Comparison of ENCODE assay signal across 17 cellular contexts in the genomic region with DNA sequence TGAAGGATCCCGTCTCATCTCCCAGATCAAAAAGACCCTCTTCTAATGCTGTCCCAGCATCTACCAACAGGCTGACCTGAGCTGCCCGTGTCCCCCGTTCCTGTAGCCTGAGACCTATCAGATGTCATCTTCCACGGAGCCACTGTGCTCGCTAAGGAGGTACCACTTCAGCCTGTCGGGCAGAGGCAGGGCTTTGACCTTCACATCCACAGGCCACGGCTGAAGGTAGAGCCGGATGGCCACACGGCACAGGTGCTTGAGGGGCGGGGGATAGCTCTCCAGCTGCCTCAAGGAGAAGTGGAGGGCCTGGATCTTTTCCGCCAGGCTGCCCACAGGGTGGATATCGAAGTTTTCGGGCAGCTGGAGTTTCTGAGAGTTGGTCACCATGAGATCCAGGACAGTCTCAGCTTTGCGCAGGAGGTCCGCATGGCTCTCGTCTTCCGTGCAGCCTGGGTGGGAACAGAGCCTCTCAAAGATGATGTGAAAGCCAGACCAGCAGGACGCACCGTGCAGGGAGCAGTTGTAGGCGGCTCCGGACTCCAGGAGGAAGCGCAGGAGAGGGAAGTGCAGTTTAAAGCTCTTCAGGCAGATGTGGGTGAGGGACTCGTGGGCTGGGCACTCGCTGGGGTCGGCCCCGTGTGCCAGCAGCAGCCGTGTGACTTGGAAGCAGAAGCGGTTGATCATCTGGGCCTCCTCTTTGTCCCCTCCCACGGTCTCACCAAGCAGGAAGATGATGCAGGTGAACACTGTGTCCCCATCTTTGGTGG. TPM values are rescaled to one million over a fixed set of nuclear protein-coding genes. Genes with fewer than 3 reads are reported as not detected.
DNase-seq lines count a peak whose midpoint lies in the region; ATAC-seq and TF ChIP-seq lines count a peak whose summit lies in the region.
"Had no signal": no experiment of that assay in that cellular context is flagged by ENCODE, and none has a peak within 500 bp of the region (broad histone marks: within the 10 kb centered on the region; RNA-seq: fewer than 3 reads in every experiment).

No MANE protein-coding gene starts in this region.

- H3K4me1 ChIP-seq in BLaER1 (peaks cover 39% of the 10 kb centered on the region), BE2C (peaks cover 10% of the 10 kb centered on the region)

- peak overlapping the region; percentile 53; the same call in 1 of the 2 replicates for H3K9ac ChIP-seq in BLaER1

- POLR2A ChIA-PET in T-cell (lab: Charles Lee), result interaction anchor here in 1 of 2 donors (0.5 kb wide), 1 partner anchor 126 kb away, joined by 4 read pairs; no protein-coding TSS in a partner anchor

- peaks cover 23 to 34% (median 29%) of the 10 kb centered on the region in 3 donors for H3K4me1 Mint-ChIP-seq in T-cell
- peaks cover 12 to 16% of the 10 kb centered on the region in 2 donors for H3K4me1 Mint-ChIP-seq in effector memory CD8-positive, alpha-beta T cell (ENCODE audit: low read depth in 2 of 2)

- DNase-seq in CD1c-positive myeloid dendritic cell (ENCODE audit: extremely low spot score), result peak; percentile 81
- DNase-seq in T-cell, result no peak
- DNase-seq in effector memory CD8-positive, alpha-beta T cell, result no peak
- no peak for DNase-seq in NCI-H774 (lab: John Stamatoyannopoulos, UW)
- DNase-seq in BE2C, result no peak
- DNase-seq: activated CD4-positive, alpha-beta T cell treated with anti-CD3 and anti-CD28 coated beads for 1 hour; NCI-H1092; NCI-H2107; RPMI8226; stimulated activated naive CD4-positive, alpha-beta T cell; trophoblast cell had no signal

- H3K27me3 ChIP-seq in BLaER1 (no peaks in the 10 kb centered on the region), BE2C (no peaks in the 10 kb centered on the region)

- CTCF ChIA-PET in T-cell (lab: Charles Lee), result interaction anchor here (0.5 to 1.1 kb wide), 3 partner anchors 148 to 492 kb away, joined by 3 to 6 read pairs (median 4); no protein-coding TSS in a partner anchor

- H3K4me3 Mint-ChIP-seq in T-cell, result peak overlapping the region in 2 of 3 donors; percentile 17 to 48
- H3K4me3 Mint-ChIP-seq in effector memory CD8-positive, alpha-beta T cell, result peak overlapping the region in 1 of 2 donors; percentile 42

- H3K36me3 ChIP-seq in BLaER1, result peaks cover 71% of the 10 kb centered on the region
- H3K36me3 ChIP-seq in BE2C, result peaks cover 58% of the 10 kb centered on the region

- no peaks in the 10 kb centered on the region for H3K27me3 Mint-ChIP-seq in T-cell
- H3K27me3 Mint-ChIP-seq in effector memory CD8-positive, alpha-beta T cell, result no peaks in the 10 kb centered on the region

- TF ChIP-seq CTCF in BE2C (IDR thresholded peaks at IDR 0.05; ENCODE audit: low read depth, low read length), result no peak

- peak overlapping the region; percentile 41 for H3K4me2 ChIP-seq in BLaER1

- peaks cover 88% of the 10 kb centered on the region for H4K20me1 ChIP-seq in BLaER1

- ATAC-seq in T-cell (replicated peaks in 1 of 4) (no peak), GM21360 (IDR thresholded peaks at IDR 0.05; ENCODE audit: unreplicated experiment) (no peak), HG03095 (IDR thresholded peaks at IDR 0.05; ENCODE audit: unreplicated experiment) (no peak)
- no peak for ATAC-seq in effector memory CD8-positive, alpha-beta T cell (replicated peaks)

- H3K36me3 Mint-ChIP-seq in T-cell, result peaks cover 26% of the 10 kb centered on the region
- H3K36me3 Mint-ChIP-seq in effector memory CD8-positive, alpha-beta T cell (ENCODE audit: insufficient read depth), result peaks cover 69% of the 10 kb centered on the region

- no peak overlapping the region for H3K27ac Mint-ChIP-seq in T-cell
- peak overlapping the region; percentile 38 to 83 for H3K27ac Mint-ChIP-seq in effector memory CD8-positive, alpha-beta T cell

- no peak overlapping the region for H3K27ac ChIP-seq in BLaER1

- H3K4me3 ChIP-seq in BLaER1 (no peak overlapping the region), BE2C (ENCODE audit: low read depth, low read length) (no peak overlapping the region)

- H3K9me3 ChIP-seq in BLaER1 (no peaks in the 10 kb centered on the region), BE2C (no peaks in the 10 kb centered on the region)

- no peaks in the 10 kb centered on the region for H3K9me3 Mint-ChIP-seq in T-cell
- no peaks in the 10 kb centered on the region for H3K9me3 Mint-ChIP-seq in effector memory CD8-positive, alpha-beta T cell

RNA-seq across cellular contexts. Expression of a gene that starts 4.1 kb away (rescaled TPM):
- total RNA-seq in T-cell, result 10 to 100 TPM; 28.3 to 35.2 (median 30.8) TPM
- 87.7 TPM for polyA plus RNA-seq in BE2C (2012; ENCODE audit: insufficient read depth, insufficient read length, low read depth)

RNA-seq across cellular contexts. Expression of a gene that starts 11.9 kb away (rescaled TPM):
- 10 to 100 TPM; 31.0 to 45.0 (median 40.3) TPM for total RNA-seq in T-cell
- 227 TPM for polyA plus RNA-seq in BE2C (2012; ENCODE audit: insufficient read depth, insufficient read length, low read depth)

RNA-seq across cellular contexts. Expression of a gene that starts 17.0 kb away (rescaled TPM):
- total RNA-seq in T-cell, result not detected
- not detected for polyA plus RNA-seq in BE2C (2012; ENCODE audit: insufficient read depth, insufficient read length, low read depth)
- total RNA-seq: H4; mononuclear cell; T-helper 1 cell treated with Interleukin-12 subunit alpha and Interleukin-12 subunit beta and Interleukin-4 antibody, amounts not matched to agents 30 ng/mL and 1 ng/mL, for 36 hours had no signal

RNA-seq across cellular contexts. Expression of a gene that starts 27.6 kb away (rescaled TPM):
- under 1 TPM in 1 of 5 donors, not detected in 4; 0.26 TPM for total RNA-seq in T-cell
- not detected for polyA plus RNA-seq in BE2C (2012; ENCODE audit: insufficient read depth, insufficient read length, low read depth)
- total RNA-seq: mononuclear cell had no signal

Comparison
In these comparisons a context has a peak if more than half of its experiments do, and no peak if none do; other contexts are left out.
1. H3K27ac Mint-ChIP-seq: peak in effector memory CD8-positive, alpha-beta T cell (2 of 2); none in T-cell (0 of 2).